Comparison of ENCODE assay signal across 23 cellular contexts in genomic region chr6:37983720-37984501, GRCh38.
A peak's percentile ranks its signal among the peaks of the same experiment; 100 is the strongest.
DNase-seq lines count a peak whose midpoint lies in the region; ATAC-seq, FAIRE-seq and TF ChIP-seq lines count a peak whose summit lies in the region.
"Had no signal": no experiment of that assay in that cellular context is flagged by ENCODE, and none has a peak within 500 bp of the region (broad histone marks: within the 10 kb centered on the region; RNA-seq: fewer than 3 reads in every experiment).

No MANE protein-coding gene starts in this region.

- no peaks in the 10 kb centered on the region for H3K27me3 ChIP-seq in HepG2 (ENCODE audit: control insufficient read depth in 1 of 2, insufficient read depth in 2 of 2, low read length in 2 of 2)
- no peaks in the 10 kb centered on the region for H3K27me3 ChIP-seq in right lobe of liver
- H3K27me3 ChIP-seq: foreskin keratinocyte, MG63 had no signal

- no peak overlapping the region for H3K4me2 ChIP-seq in HepG2 (ENCODE audit: low read depth, low read length)

- H3K4me3 Mint-ChIP-seq in WTC11 (no peak overlapping the region), immature natural killer cell (peak overlapping the region in 2 of 5 donors; percentile 4 to 14)
- H3K4me3 Mint-ChIP-seq in activated CD8-positive, alpha-beta memory T cell treated with anti-CD3 and anti-CD28 coated beads, Interleukin-2, amount 10 ng/mL, durations not matched to agents 7 days and 5 days = no peak overlapping the region
- H3K4me3 Mint-ChIP-seq: CD4-positive, alpha-beta T cell; effector memory CD8-positive, alpha-beta T cell had no signal

- H3K4me1 Mint-ChIP-seq in WTC11 = peaks cover 21% of the 10 kb centered on the region
- peaks cover 81 to 92% of the 10 kb centered on the region in 2 donors for H3K4me1 Mint-ChIP-seq in immature natural killer cell
- peaks cover 41% of the 10 kb centered on the region for H3K4me1 Mint-ChIP-seq in activated CD8-positive, alpha-beta memory T cell treated with anti-CD3 and anti-CD28 coated beads, Interleukin-2, amount 10 ng/mL, durations not matched to agents 7 days and 5 days

- TF ChIP-seq CTCF in HepG2 (CRISPR knock-in tag; IDR thresholded peaks at IDR 0.05) (no peak), right lobe of liver (IDR thresholded peaks at IDR 0.05) (no peak), WTC11 (IDR thresholded peaks at IDR 0.05) (no peak), coronary artery (IDR thresholded peaks at IDR 0.05) (no peak)

- H3K79me2 ChIP-seq in HepG2 (ENCODE audit: insufficient read depth, low read length) = peaks cover 40% of the 10 kb centered on the region

- FAIRE-seq in HepG2 (lab: Jason Lieb, UNC) = no peak
- FAIRE-seq: G401.6 had no signal

- DNase-seq in HepG2 (ENCODE audit: low spot score) (no peak), right lobe of liver (no peak), WTC11 (ENCODE audit: low spot score) (no peak), immature natural killer cell (no peak), coronary artery (ENCODE audit: low spot score) (no peak), NCI-H526 (lab: John Stamatoyannopoulos, UW) (no peak)
- DNase-seq in activated CD8-positive, alpha-beta memory T cell treated with anti-CD3 and anti-CD28 coated beads, Interleukin-2, amount 10 ng/mL, durations not matched to agents 7 days and 5 days = no peak
- DNase-seq: amniotic stem cell; CD4-positive, alpha-beta T cell; effector memory CD8-positive, alpha-beta T cell; mesendoderm; MG63; NCI-H2081; NCI-H345; NCI-H774; occipital lobe had no signal

- H3K4me3 ChIP-seq in HepG2 (replicated peaks in 1 of 3; ENCODE audit: insufficient read depth in 1 of 3, low read depth in 2 of 3, low read length in 3 of 3) (no peak overlapping the region), right lobe of liver (no peak overlapping the region), coronary artery (no peak overlapping the region)
- H3K4me3 ChIP-seq: MG63, thoracic aorta had no signal

- peak overlapping the region; percentile 73; the same call in 1 of the 2 replicates for H3K27ac Mint-ChIP-seq in WTC11
- peak overlapping the region in 4 of 6 donors; percentile 16 to 77 (median 34) for H3K27ac Mint-ChIP-seq in immature natural killer cell
- no peak overlapping the region for H3K27ac Mint-ChIP-seq in activated CD8-positive, alpha-beta memory T cell treated with anti-CD3 and anti-CD28 coated beads, Interleukin-2, amount 10 ng/mL, durations not matched to agents 7 days and 5 days
- H3K27ac Mint-ChIP-seq: CD4-positive, alpha-beta T cell had no signal

- no peaks in the 10 kb centered on the region for H3K36me3 ChIP-seq in HepG2 (replicated peaks in 1 of 2; ENCODE audit: control insufficient read depth in 1 of 2, insufficient read depth in 2 of 2, low read length in 2 of 2)
- H3K36me3 ChIP-seq in right lobe of liver = no peaks in the 10 kb centered on the region
- H3K36me3 ChIP-seq: MG63, thoracic aorta had no signal

- ATAC-seq in HepG2 (no peak), right lobe of liver (no peak), WTC11 (no peak)
- ATAC-seq in activated CD8-positive, alpha-beta memory T cell treated with anti-CD3 and anti-CD28 coated beads, Interleukin-2, amount 10 ng/mL, durations not matched to agents 7 days and 5 days = no peak
- ATAC-seq: effector memory CD8-positive, alpha-beta T cell; foreskin keratinocyte; left lobe of liver; SK-N-SH treated with all-trans-retinoic acid at 6 μM for 48 hours had no signal

- no peaks in the 10 kb centered on the region for H3K9me3 Mint-ChIP-seq in WTC11
- H3K9me3 Mint-ChIP-seq in immature natural killer cell = no peaks in the 10 kb centered on the region
- H3K9me3 Mint-ChIP-seq in activated CD8-positive, alpha-beta memory T cell treated with anti-CD3 and anti-CD28 coated beads, Interleukin-2, amount 10 ng/mL, durations not matched to agents 7 days and 5 days (ENCODE audit: low read depth) = no peaks in the 10 kb centered on the region
- H3K9me3 Mint-ChIP-seq: CD4-positive, alpha-beta T cell; effector memory CD8-positive, alpha-beta T cell; IgD-negative memory B cell had no signal

- in situ Hi-C loops in HepG2 (cut with HindIII; ENCODE audit: extremely low pct_ligation_motif_present, low pct_unique_long_range_greater_than_20kb) = no loop called here

- peaks cover 34% of the 10 kb centered on the region for H3K4me1 ChIP-seq in HepG2 (ENCODE audit: insufficient read depth, low read length)
- H3K4me1 ChIP-seq in right lobe of liver = peaks cover 0 to 51% (median 23%) of the 10 kb centered on the region in 4 donors

- no peak for TF ChIP-seq RAD21 in HepG2 (CRISPR knock-in tag; IDR thresholded peaks at IDR 0.05)

- peaks cover 20% of the 10 kb centered on the region for H4K20me1 ChIP-seq in HepG2 (ENCODE audit: insufficient read depth, low read length)

- POLR2A ChIA-PET in HepG2 (lab: Yijun Ruan, JAX) = no interaction called here
- POLR2A ChIA-PET in WTC11 (lab: Charles Lee) = interaction anchor here (0.7 kb wide), 2 partner anchors 50 to 274 kb away, joined by 3 to 4 read pairs; no protein-coding TSS in a partner anchor

- H3K27me3 Mint-ChIP-seq in WTC11 (ENCODE audit: low read depth) (no peaks in the 10 kb centered on the region), immature natural killer cell (ENCODE audit: low read depth in 3 of 3) (peaks cover 5 to 9% (median 7%) of the 10 kb centered on the region in 3 donors)
- no peaks in the 10 kb centered on the region for H3K27me3 Mint-ChIP-seq in activated CD8-positive, alpha-beta memory T cell treated with anti-CD3 and anti-CD28 coated beads, Interleukin-2, amount 10 ng/mL, durations not matched to agents 7 days and 5 days
- H3K27me3 Mint-ChIP-seq: CD4-positive, alpha-beta T cell; effector memory CD8-positive, alpha-beta T cell; IgD-negative memory B cell had no signal

- no TSS peak for BruUV-seq in HepG2 (replicated peaks; lab: Mats Ljungman, UMichigan)

- intact Hi-C loops in HepG2 (cut with micrococcal nuclease; ENCODE audit: unreplicated experiment) (no loop called here), right lobe of liver (cut with DNase I) (no loop called here)

- 95% methylated on average over 3 of the region's 3 CpGs for WGBS in HepG2 (ENCODE audit: low lambda C conversion rate)
- 77% methylated on average over 3 of the region's 3 CpGs for WGBS in right lobe of liver (ENCODE audit: insufficient coverage, low coverage, low lambda C conversion rate, missing lambda C conversion rate)

- TF ChIP-seq EP300 in HepG2 (IDR thresholded peaks at IDR 0.05; ENCODE audit: low read depth in 2 of 2, low read length in 2 of 2) (no peak), HepG2 (CRISPR knock-in tag; IDR thresholded peaks at IDR 0.05; ENCODE audit: borderline replicate concordance) (no peak)

- TF ChIP-seq POLR2A in HepG2 (IDR thresholded peaks at IDR 0.05; ENCODE audit: insufficient read depth in 1 of 2, low read depth in 2 of 2, low read length in 2 of 2) (no peak), right lobe of liver (IDR thresholded peaks at IDR 0.05) (no peak)

- no peak overlapping the region for H3K9ac ChIP-seq in HepG2 (ENCODE audit: insufficient read depth, low read depth, low read length)

- H3K27ac ChIP-seq in HepG2 (ENCODE audit: extremely low read length, insufficient read depth, low read length) = no peak overlapping the region
- H3K27ac ChIP-seq in right lobe of liver = no peak overlapping the region
- H3K27ac ChIP-seq in coronary artery = no peak overlapping the region
- H3K27ac ChIP-seq: foreskin keratinocyte, RWPE1, thoracic aorta had no signal

- H3K9me3 ChIP-seq in HepG2 (ENCODE audit: low read length) (no peaks in the 10 kb centered on the region), right lobe of liver (no peaks in the 10 kb centered on the region)
- H3K9me3 ChIP-seq: MG63, thoracic aorta had no signal

- no peak overlapping the region for H2AFZ ChIP-seq in HepG2 (ENCODE audit: low read length)

- no peaks in the 10 kb centered on the region for H3K36me3 Mint-ChIP-seq in WTC11
- H3K36me3 Mint-ChIP-seq in immature natural killer cell = no peaks in the 10 kb centered on the region
- peaks cover 2% of the 10 kb centered on the region for H3K36me3 Mint-ChIP-seq in activated CD8-positive, alpha-beta memory T cell treated with anti-CD3 and anti-CD28 coated beads, Interleukin-2, amount 10 ng/mL, durations not matched to agents 7 days and 5 days
- H3K36me3 Mint-ChIP-seq: IgD-negative memory B cell had no signal

- CTCF ChIA-PET in HepG2 (lab: Yijun Ruan, JAX; ENCODE audit: low intra/inter-chr PET ratio, low total read pairs) = no interaction called here
- CTCF ChIA-PET in WTC11 (lab: Charles Lee) = interaction anchor here (0.7 kb wide), 1 partner anchor 208 kb away, joined by 3 read pairs; no protein-coding TSS in a partner anchor
- CTCF ChIA-PET in activated CD8-positive, alpha-beta memory T cell treated with anti-CD3 and anti-CD28 coated beads, Interleukin-2, amount 10 ng/mL, durations not matched to agents 7 days and 5 days (lab: Charles Lee) = interaction anchor here (0.6 kb wide), 1 partner anchor 326 kb away, joined by 3 read pairs; no protein-coding TSS in a partner anchor

TF ChIP-seq in HepG2, 621 proteins besides CTCF, POLR2A, EP300 and RAD21 (continues in another document):
- TF ChIP-seq ATF4 (CRISPR knock-in tag; IDR thresholded peaks at IDR 0.05) (peak; percentile 19 to 61; a peak in 2 of 4 replicates), ARID2 (CRISPR knock-in tag; IDR thresholded peaks at IDR 0.05; ENCODE audit: borderline replicate concordance) (no peak), RXRB (CRISPR knock-in tag; IDR thresholded peaks at IDR 0.05; ENCODE audit: borderline replicate concordance) (no peak)

TF ChIP-seq in WTC11, 78 proteins besides CTCF, POLR2A, EP300 and RAD21 (continues in another document):
- TF ChIP-seq E2F1 (CRISPR knock-in tag; IDR thresholded peaks at IDR 0.05) = no peak
